28 cellular contexts compared by ENCODE assay signal in the genomic region with DNA sequence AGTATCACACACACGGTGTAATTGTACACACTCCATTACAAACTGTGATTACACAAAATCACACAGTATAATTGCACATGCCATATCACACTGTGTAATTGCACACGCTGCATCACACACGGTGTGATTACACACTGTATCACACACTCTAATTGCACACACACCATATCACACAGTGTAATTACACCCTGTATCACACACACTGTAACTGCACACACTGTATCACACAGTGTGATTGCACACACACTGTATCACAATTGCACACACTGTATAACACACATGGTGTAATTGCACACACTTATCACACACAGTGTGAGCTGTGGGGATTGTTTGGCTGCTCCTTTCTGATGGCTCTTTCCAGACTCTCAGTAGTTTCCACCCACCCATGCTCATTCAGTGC.
"Had no signal": no experiment of that assay in that cellular context is flagged by ENCODE, and none has a peak within 500 bp of the region (broad histone marks: within the 10 kb centered on the region; RNA-seq: fewer than 3 reads in every experiment).

No MANE protein-coding gene starts in this region.

- H3K9me3 ChIP-seq: adrenal gland, esophagus squamous epithelium, gastroesophageal sphincter had no signal

- H3K4me3 ChIP-seq: adrenal gland, esophagus squamous epithelium, gastroesophageal sphincter had no signal

- H3K36me3 ChIP-seq: adrenal gland, brain microvascular endothelial cell, esophagus squamous epithelium, gastroesophageal sphincter had no signal

- DNase-seq: activated CD4-positive, alpha-beta memory T cell treated with anti-CD3 and anti-CD28 coated beads for 36 hours; activated CD4-positive, alpha-beta T cell treated with anti-CD3 and anti-CD28 coated beads for 36 hours; activated CD4-positive, alpha-beta T cell treated with anti-CD3 and anti-CD28 coated beads, Interleukin-2, amount 10 ng/mL, durations not matched to agents 24 days and 14 days; activated CD4-positive, CD25-positive, alpha-beta regulatory T cell; activated CD4-positive, CD25-positive, alpha-beta regulatory T cell treated with anti-CD3 and anti-CD28 coated beads, Interleukin-2, amount 50 U/mL, for 72 hours; activated CD8-positive, alpha-beta memory T cell treated with anti-CD3 and anti-CD28 coated beads, Interleukin-2, amount 10 ng/mL, durations not matched to agents 7 days and 5 days; activated CD8-positive, alpha-beta memory T cell treated with anti-CD3 and anti-CD28 coated beads, Interleukin-2, amount 50 U/mL, for 4 hours; activated CD8-positive, alpha-beta T cell treated with anti-CD3 and anti-CD28 coated beads, Interleukin-2, amount 10 ng/mL, durations not matched to agents 7 days and 5 days; activated effector memory CD4-positive, alpha-beta T cell treated with anti-CD3 and anti-CD28 coated beads, Interleukin-2, amount 50 U/mL, for 16 hours; activated naive CD4-positive, alpha-beta T cell treated with anti-CD3 and anti-CD28 coated beads for 36 hours; activated naive CD8-positive, alpha-beta T cell treated with anti-CD3 and anti-CD28 coated beads for 36 hours; activated naive CD8-positive, alpha-beta T cell treated with anti-CD3 and anti-CD28 coated beads, Interleukin-2, amount 50 U/mL, for 24 hours; activated T-cell treated with anti-CD3 and anti-CD28 coated beads, Interleukin-2, amount 50 U/mL, for 1 hour; activated T-cell treated with anti-CD3 and anti-CD28 coated beads, Interleukin-2, amount 50 U/mL, for 48 hours; adrenal gland; brain microvascular endothelial cell; caudate nucleus; cortex of kidney; dermis blood vessel endothelial cell; effector CD4-positive, alpha-beta T cell; effector memory CD8-positive, alpha-beta T cell; erythroblast; esophagus squamous epithelium; foreskin melanocyte; T-helper 2 cell had no signal

- H3K4me1 ChIP-seq: adrenal gland, esophagus squamous epithelium, gastroesophageal sphincter had no signal

- H3K27ac ChIP-seq: adrenal gland, brain microvascular endothelial cell, esophagus squamous epithelium, gastroesophageal sphincter had no signal

- FAIRE-seq: astrocyte, colon had no signal

- H3K27me3 ChIP-seq: adrenal gland, brain microvascular endothelial cell, esophagus squamous epithelium, gastroesophageal sphincter had no signal
